ENCODE assay signal across 15 cellular contexts in the genomic region with DNA sequence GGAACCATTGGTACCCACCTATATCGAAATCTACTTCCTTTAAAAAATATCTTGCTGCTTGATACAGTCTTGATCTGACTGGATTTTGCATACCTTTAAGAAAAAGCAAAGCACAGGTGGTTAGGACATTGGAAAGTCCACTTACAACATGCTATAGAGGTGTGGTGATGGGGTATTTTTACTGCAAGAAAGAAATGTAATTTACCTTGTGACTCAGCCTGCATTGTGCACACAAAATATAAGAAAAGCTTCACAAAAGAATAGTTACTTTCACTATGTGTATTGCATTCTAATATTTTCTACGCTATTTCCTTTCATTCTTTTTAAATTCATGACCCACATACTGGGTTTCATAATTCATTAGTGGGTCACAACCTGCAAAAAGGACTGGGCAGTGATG.
"Had no signal": no experiment of that assay in that cellular context is flagged by ENCODE, and none has a peak within 500 bp of the region (broad histone marks: within the 10 kb centered on the region; RNA-seq: fewer than 3 reads in every experiment).

No MANE protein-coding gene starts in this region.

- H3K36me3 ChIP-seq: cardiac muscle cell, right lobe of liver, upper lobe of right lung had no signal

- H3K4me3 ChIP-seq: cardiac muscle cell, left ventricle myocardium inferior, right lobe of liver, stomach, testis, upper lobe of right lung had no signal

- H3K27me3 Mint-ChIP-seq: activated CD4-positive, alpha-beta memory T cell treated with anti-CD3 and anti-CD28 coated beads for 36 hours; memory B cell; natural killer cell treated with Interleukin-12 subunit alpha and Interleukin-12 subunit beta and Interleukin-15 and Interleukin-18, amount 100 ng/mL, for 72 hours had no signal

- H3K4me1 ChIP-seq: right lobe of liver, testis had no signal

- H3K36me3 Mint-ChIP-seq: natural killer cell treated with Interleukin-12 subunit alpha and Interleukin-12 subunit beta and Interleukin-15 and Interleukin-18, amount 100 ng/mL, for 72 hours had no signal

- H3K9me3 Mint-ChIP-seq: activated CD4-positive, alpha-beta memory T cell treated with anti-CD3 and anti-CD28 coated beads for 36 hours; memory B cell; natural killer cell treated with Interleukin-12 subunit alpha and Interleukin-12 subunit beta and Interleukin-15 and Interleukin-18, amount 100 ng/mL, for 72 hours had no signal

- H3K4me1 Mint-ChIP-seq: memory B cell had no signal

- DNase-seq: activated CD4-positive, alpha-beta memory T cell treated with anti-CD3 and anti-CD28 coated beads for 36 hours; activated CD4-positive, CD25-positive, alpha-beta regulatory T cell treated with anti-CD3 and anti-CD28 coated beads, Interleukin-2, amount 50 U/mL, for 72 hours; activated gamma-delta T cell; activated T-cell treated with anti-CD3 and anti-CD28 coated beads, Interleukin-2, amount 50 U/mL, for 48 hours; kidney; left ventricle myocardium inferior; right lobe of liver; stimulated activated CD4-positive, alpha-beta T cell treated with anti-CD3 and anti-CD28 coated beads, Interleukin-1b, Interleukin-23, amount 100 ng/mL, for 48 hours; stomach; testis; upper lobe of right lung had no signal

- ATAC-seq: natural killer cell treated with Interleukin-12 subunit alpha and Interleukin-12 subunit beta and Interleukin-15 and Interleukin-18, amount 100 ng/mL, for 72 hours had no signal

- H3K27ac ChIP-seq: cardiac muscle cell, left ventricle myocardium inferior, right lobe of liver, stomach, testis, upper lobe of right lung had no signal

- H3K4me3 Mint-ChIP-seq: activated CD4-positive, alpha-beta memory T cell treated with anti-CD3 and anti-CD28 coated beads for 36 hours; memory B cell; natural killer cell treated with Interleukin-12 subunit alpha and Interleukin-12 subunit beta and Interleukin-15 and Interleukin-18, amount 100 ng/mL, for 72 hours had no signal

- H3K27me3 ChIP-seq: cardiac muscle cell, right lobe of liver, stomach, testis, upper lobe of right lung had no signal

- H3K9me3 ChIP-seq: left ventricle myocardium inferior, right lobe of liver, stomach, testis, upper lobe of right lung had no signal

- H3K27ac Mint-ChIP-seq: activated CD4-positive, alpha-beta memory T cell treated with anti-CD3 and anti-CD28 coated beads for 36 hours; memory B cell; natural killer cell treated with Interleukin-12 subunit alpha and Interleukin-12 subunit beta and Interleukin-15 and Interleukin-18, amount 100 ng/mL, for 72 hours; progenitor cell of endocrine pancreas had no signal
